In genomic region chr6:5085638-5086293, GRCh38 we compare ENCODE assay signal across 8 cellular contexts. TPM values are rescaled to one million over a fixed set of nuclear protein-coding genes. Genes with fewer than 3 reads are reported as not detected.
DNase-seq lines count a peak whose midpoint lies in the region; ATAC-seq and TF ChIP-seq lines count a peak whose summit lies in the region.

No MANE protein-coding gene starts in this region.

- no peaks in the 10 kb centered on the region for H3K36me3 Mint-ChIP-seq in Caco-2 (ENCODE audit: insufficient read depth, unreplicated experiment)
- H3K36me3 Mint-ChIP-seq in CD4-positive, alpha-beta T cell (ENCODE audit: low read depth) = no peaks in the 10 kb centered on the region

- H3K9me3 Mint-ChIP-seq in Caco-2 (ENCODE audit: unreplicated experiment) = no peaks in the 10 kb centered on the region
- H3K9me3 Mint-ChIP-seq in CD4-positive, alpha-beta T cell = no peaks in the 10 kb centered on the region

- ATAC-seq in GM21825 (IDR thresholded peaks at IDR 0.05; ENCODE audit: unreplicated experiment) (peak; percentile 31), GM19467 (IDR thresholded peaks at IDR 0.05; ENCODE audit: unreplicated experiment) (no peak)
- no peak for ATAC-seq in CD4-positive, alpha-beta T cell (ENCODE audit: poor library complexity)

- peak overlapping the region; percentile 83 for H3K4me3 Mint-ChIP-seq in Caco-2 (ENCODE audit: unreplicated experiment)
- H3K4me3 Mint-ChIP-seq in CD4-positive, alpha-beta T cell = no peak overlapping the region

- DNase-seq in Caco-2 (peak in 1 of 2 experiments; percentile 44), NOMO-1 treated with dmso at 0.1 percent for 144 hours (lab: John Stamatoyannopoulos, UW; ENCODE audit: unreplicated experiment) (peak; percentile 19), epithelial cell of esophagus (ENCODE audit: low read depth) (peak; percentile 42), myocyte (ENCODE audit: low read depth) (peak; percentile 43), HAP-1 (ENCODE audit: low spot score in 2 of 2) (no peak)
- no peak for DNase-seq in CD4-positive, alpha-beta T cell

- no peaks in the 10 kb centered on the region for H3K9me3 ChIP-seq in Caco-2
- H3K9me3 ChIP-seq in CD4-positive, alpha-beta T cell (ENCODE audit: control insufficient read depth, low read length) = no peaks in the 10 kb centered on the region
- no peaks in the 10 kb centered on the region for H3K9me3 ChIP-seq in HAP-1

- in situ Hi-C loops in HAP-1 (cut with MboI; ENCODE audit: low sequenced_read_pairs) = no loop called here

- peak overlapping the region; percentile 68 for H3K4me3 ChIP-seq in Caco-2 (ENCODE audit: low read depth, low read length)
- peak overlapping the region; percentile 45 for H3K4me3 ChIP-seq in epithelial cell of esophagus (ENCODE audit: low read length)
- H3K4me3 ChIP-seq in HAP-1 = no peak overlapping the region

- intact Hi-C loops in Caco-2 (cut with micrococcal nuclease; ENCODE audit: unreplicated experiment) = no loop called here
- intact Hi-C loops in CD4-positive, alpha-beta T cell (cut with DNase I, micrococcal nuclease) = no loop called here

- no peak overlapping the region for H3K27ac ChIP-seq in CD4-positive, alpha-beta T cell (ENCODE audit: low read depth, low read length)

- no peaks in the 10 kb centered on the region for H3K36me3 ChIP-seq in Caco-2 (ENCODE audit: control insufficient read depth, insufficient read depth, low read length)
- no peaks in the 10 kb centered on the region for H3K36me3 ChIP-seq in HAP-1 (replicated peaks)

- TF ChIP-seq CTCF in Caco-2 (IDR thresholded peaks at IDR 0.05; ENCODE audit: insufficient read depth in 1 of 2, low read depth in 1 of 2, low read length in 1 of 2, severe bottlenecking in 1 of 2, unreplicated experiment in 1 of 2) (no peak), epithelial cell of esophagus (IDR thresholded peaks at IDR 0.05; ENCODE audit: insufficient read depth, low read depth, low read length, missing control alignments) (no peak)
- no peak for TF ChIP-seq CTCF in CD4-positive, alpha-beta T cell (IDR thresholded peaks at IDR 0.05)

- peaks cover 7% of the 10 kb centered on the region for H3K4me1 Mint-ChIP-seq in Caco-2 (ENCODE audit: low read depth, unreplicated experiment)
- peaks cover 4% of the 10 kb centered on the region for H3K4me1 Mint-ChIP-seq in CD4-positive, alpha-beta T cell (ENCODE audit: low read depth)

- CTCF ChIA-PET in Caco-2 (lab: Charles Lee) = interaction anchor here (0.5 to 0.6 kb wide), 2 partner anchors 18 to 82 kb away, joined by 3 to 8 read pairs; no protein-coding TSS in a partner anchor
- CTCF ChIA-PET in CD4-positive, alpha-beta T cell (lab: Charles Lee) = no interaction called here

- BruUV-seq in Caco-2 (replicated peaks; lab: Mats Ljungman, UMichigan) = no TSS peak

- 0 out of 2 replicates have a peak, but pooled peaks cover under 1% of the 10 kb centered on the region for H3K4me1 ChIP-seq in Caco-2
- H3K4me1 ChIP-seq in HAP-1 = peaks cover 15% of the 10 kb centered on the region

- H3K27me3 Mint-ChIP-seq in Caco-2 (ENCODE audit: insufficient read depth, unreplicated experiment) = no peaks in the 10 kb centered on the region
- H3K27me3 Mint-ChIP-seq in CD4-positive, alpha-beta T cell = peaks cover 61% of the 10 kb centered on the region

- H3K27me3 ChIP-seq in Caco-2 (replicated peaks; ENCODE audit: control insufficient read depth, insufficient read depth, low read length) = no peaks in the 10 kb centered on the region
- H3K27me3 ChIP-seq in CD4-positive, alpha-beta T cell (ENCODE audit: control insufficient read depth, insufficient read depth, low read length) = peaks cover 65% of the 10 kb centered on the region
- no peaks in the 10 kb centered on the region for H3K27me3 ChIP-seq in HAP-1 (ENCODE audit: low read depth)

- no peak overlapping the region for H3K27ac Mint-ChIP-seq in Caco-2 (ENCODE audit: unreplicated experiment)
- no peak overlapping the region for H3K27ac Mint-ChIP-seq in CD4-positive, alpha-beta T cell

- POLR2A ChIA-PET in Caco-2 (lab: Charles Lee) = no interaction called here
- POLR2A ChIA-PET in CD4-positive, alpha-beta T cell (lab: Charles Lee) = no interaction called here

RNA-seq across cellular contexts. Expression of gene PPP1R3G, which starts 0.6 kb away (rescaled TPM):
- total RNA-seq in Caco-2 (2022) (0.14 and 0.18 TPM in 2 replicates), myocyte (0.31 and 1.0 TPM in 2 replicates)
- polyA plus RNA-seq in myocyte (2012) = 0.58 TPM
- total RNA-seq in CD4-positive, alpha-beta T cell = not detected

Comparison
In these comparisons a context has a peak if more than half of its experiments do, and no peak if none do; other contexts are left out.
1. DNase-seq: peak in NOMO-1 treated with dmso at 0.1 percent for 144 hours (single experiment), epithelial cell of esophagus (single experiment) and myocyte (single experiment); none in CD4-positive, alpha-beta T cell (0 of 10) and HAP-1 (0 of 2).